8 cellular contexts compared by ENCODE assay signal in the genomic region with DNA sequence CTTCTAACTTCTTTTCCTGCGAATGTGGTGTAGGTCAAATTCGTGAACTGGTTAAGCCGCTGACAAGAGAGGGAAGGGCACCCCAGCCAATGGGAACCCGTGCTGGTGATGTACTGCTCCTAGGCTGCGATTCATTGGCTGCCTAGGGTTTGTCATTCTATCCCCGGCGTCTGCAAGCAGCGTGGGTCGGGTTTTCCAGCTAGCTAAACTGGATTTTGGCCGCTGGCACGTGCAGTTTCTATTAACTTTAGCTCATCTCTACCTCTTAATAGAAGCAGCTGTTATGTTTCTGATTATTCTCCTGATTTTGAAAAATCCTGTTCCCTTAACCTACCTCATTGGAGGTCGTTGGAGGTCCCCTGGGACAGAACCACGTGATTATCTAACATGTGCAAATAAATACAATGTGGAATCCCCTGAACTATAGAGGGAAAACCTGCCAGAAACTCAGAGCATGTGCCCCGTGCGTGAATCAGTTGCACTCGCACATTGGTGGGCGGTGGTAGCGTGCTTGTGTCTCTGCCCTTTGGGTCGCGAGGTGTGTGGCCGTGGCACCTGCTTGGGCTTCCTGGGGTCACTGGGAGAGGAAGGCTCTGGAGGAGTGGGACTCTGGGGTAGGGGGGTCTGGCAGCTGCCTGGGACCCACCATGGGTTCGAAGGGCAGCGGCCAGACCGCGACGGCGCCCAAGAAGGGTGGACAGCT. TPM values are rescaled to one million over a fixed set of nuclear protein-coding genes. Genes with fewer than 3 reads are reported as not detected.
DNase-seq lines count a peak whose midpoint lies in the region; ATAC-seq, FAIRE-seq and TF ChIP-seq lines count a peak whose summit lies in the region.

No MANE protein-coding gene starts in this region.

- H3K4me3 ChIP-seq in GM12875 (ENCODE audit: low read depth, low read length): peak overlapping the region; percentile 84
- peak overlapping the region; percentile 65 for H3K4me3 ChIP-seq in astrocyte (ENCODE audit: insufficient read depth, low read depth, low read length)
- H3K4me3 ChIP-seq in vagina: peak overlapping the region; percentile 69 to 90

- H4K20me1 ChIP-seq in astrocyte (ENCODE audit: insufficient read depth, low read length): peaks cover 30% of the 10 kb centered on the region

- H3K36me3 Mint-ChIP-seq in astrocyte (ENCODE audit: low read depth, unreplicated experiment): no peaks in the 10 kb centered on the region

- H3K36me3 ChIP-seq in astrocyte (ENCODE audit: insufficient read depth, low read length) (no peaks in the 10 kb centered on the region), vagina (no peaks in the 10 kb centered on the region)

- H3K4me2 ChIP-seq in astrocyte (ENCODE audit: low read length): peak overlapping the region; percentile 94

- H3K27me3 Mint-ChIP-seq in astrocyte (ENCODE audit: low read depth, unreplicated experiment): no peaks in the 10 kb centered on the region

- no peaks in the 10 kb centered on the region for H3K9me3 ChIP-seq in astrocyte (ENCODE audit: insufficient read depth, low read depth, low read length)
- H3K9me3 ChIP-seq in vagina: no peaks in the 10 kb centered on the region

- peak overlapping the region; percentile 91 for H3K9ac ChIP-seq in astrocyte (ENCODE audit: low read length)

- TF ChIP-seq CTCF in GM12875 (IDR thresholded peaks at IDR 0.05; ENCODE audit: borderline replicate concordance, insufficient read depth, low read depth, low read length): no peak
- no peak for TF ChIP-seq CTCF in astrocyte (IDR thresholded peaks at IDR 0.05; ENCODE audit: insufficient read depth, low read depth, low read length)
- TF ChIP-seq CTCF in vagina (IDR thresholded peaks at IDR 0.05): no peak

- H3K27ac ChIP-seq in astrocyte (ENCODE audit: low read depth, low read length) (peak overlapping the region; percentile 95), vagina (peak overlapping the region; percentile 98)

- peak overlapping the region; percentile 82 for H2AFZ ChIP-seq in astrocyte (ENCODE audit: low read depth, low read length)

- intact Hi-C loops in vagina (cut with DNase I): no loop called here

- peaks cover 17% of the 10 kb centered on the region for H3K4me1 Mint-ChIP-seq in astrocyte (ENCODE audit: low read depth, unreplicated experiment)

- H3K27me3 ChIP-seq in astrocyte (ENCODE audit: insufficient read depth, low read length): no peaks in the 10 kb centered on the region
- H3K27me3 ChIP-seq in vagina: no peaks in the 10 kb centered on the region

- H3K4me1 ChIP-seq in astrocyte (ENCODE audit: insufficient read depth, low read length) (peaks cover 11% of the 10 kb centered on the region), vagina (peaks cover 29% of the 10 kb centered on the region)

- ATAC-seq in HG02852 (IDR thresholded peaks at IDR 0.05; ENCODE audit: unreplicated experiment): peak; percentile 62

- DNase-seq in NCI-H1694 treated with DMSO at 0.1 percent for 48 hours (lab: John Stamatoyannopoulos, UW) (peak; percentile 95), T-helper 22 cell (ENCODE audit: low read depth) (peak; percentile 76), astrocyte (ENCODE audit: low read depth) (peak; percentile 90), hepatic stellate cell (ENCODE audit: low spot score) (peak; percentile 94), putamen (ENCODE audit: low spot score) (peak; percentile 97), vagina (ENCODE audit: extremely low spot score in 2 of 2) (peak in 1 of 2 donors; percentile 99)

- H3K79me2 ChIP-seq in astrocyte (ENCODE audit: insufficient read depth, low read length): peaks cover 33% of the 10 kb centered on the region

- FAIRE-seq in astrocyte (lab: Jason Lieb, UNC): no peak

- TF ChIP-seq POLR2A in vagina (IDR thresholded peaks at IDR 0.05): peak in 1 of 2 donors; percentile 65

- peak overlapping the region; percentile 99 for H3K27ac Mint-ChIP-seq in astrocyte (ENCODE audit: unreplicated experiment)

- peaks cover 2% of the 10 kb centered on the region for H3K9me3 Mint-ChIP-seq in astrocyte (ENCODE audit: unreplicated experiment)

- peak overlapping the region; percentile 96 for H3K4me3 Mint-ChIP-seq in astrocyte (ENCODE audit: unreplicated experiment)

RNA-seq across cellular contexts. Expression of gene PPM1A, which starts 0.9 kb away (rescaled TPM):
- 46.0 and 50.3 TPM in 2 replicates for total RNA-seq in astrocyte
- total RNA-seq in vagina: 33.9 TPM
